ENCODE assay signal across 12 cellular contexts in genomic region chr4:8342651-8343050, GRCh38.
A peak's percentile ranks its signal among the peaks of the same experiment; 100 is the strongest.
DNase-seq lines count a peak whose midpoint lies in the region; ATAC-seq and TF ChIP-seq lines count a peak whose summit lies in the region.
"Had no signal": no experiment of that assay in that cellular context is flagged by ENCODE, and none has a peak within 500 bp of the region (broad histone marks: within the 10 kb centered on the region; RNA-seq: fewer than 3 reads in every experiment).

No MANE protein-coding gene starts in this region.

- no peak for ATAC-seq in GM21619 (IDR thresholded peaks at IDR 0.05; ENCODE audit: unreplicated experiment)
- no peak for ATAC-seq in GM21825 (IDR thresholded peaks at IDR 0.05; ENCODE audit: unreplicated experiment)
- ATAC-seq: T-helper 17 cell had no signal

- no peak for DNase-seq in BJ (ENCODE audit: low read depth)
- DNase-seq in HFFc6 = no peak
- DNase-seq in dermis blood vessel endothelial cell = peak; percentile 17
- DNase-seq in osteocyte (ENCODE audit: extremely low spot score, unreplicated experiment) = no peak
- no peak for DNase-seq in NCI-H345 treated with DMSO at 0.1 percent for 48 hours (lab: John Stamatoyannopoulos, UW; ENCODE audit: unreplicated experiment)
- DNase-seq in CD14-positive monocyte (ENCODE audit: low spot score) = no peak
- DNase-seq: activated CD4-positive, alpha-beta memory T cell treated with anti-CD3 and anti-CD28 coated beads for 36 hours; Kasumi-1; T-helper 17 cell had no signal

- POLR2A ChIA-PET in BJ (lab: Charles Lee) = no interaction called here

- intact Hi-C loops in CD14-positive monocyte (cut with micrococcal nuclease) = no loop called here

- H3K4me3 Mint-ChIP-seq in HFFc6 = no peak overlapping the region; the same call in 1 of the 2 replicates
- no peak overlapping the region for H3K4me3 Mint-ChIP-seq in osteocyte (ENCODE audit: unreplicated experiment)
- H3K4me3 Mint-ChIP-seq in CD14-positive monocyte = no peak overlapping the region
- H3K4me3 Mint-ChIP-seq: activated CD4-positive, alpha-beta memory T cell treated with anti-CD3 and anti-CD28 coated beads for 36 hours; brain; T-helper 17 cell had no signal

- peaks cover 7% of the 10 kb centered on the region for H3K27me3 Mint-ChIP-seq in HFFc6 (ENCODE audit: insufficient read depth)
- peaks cover 33% of the 10 kb centered on the region for H3K27me3 Mint-ChIP-seq in osteocyte (ENCODE audit: unreplicated experiment)
- peaks cover 0 to 3% (median 2%) of the 10 kb centered on the region in 3 donors for H3K27me3 Mint-ChIP-seq in CD14-positive monocyte (ENCODE audit: low read depth in 3 of 3)

- CTCF ChIA-PET in BJ (lab: Yijun Ruan, JAX) = interaction anchor here (0.7 to 1.0 kb wide), 2 partner anchors 11 to 100 kb away, joined by 3 read pairs; no protein-coding TSS in a partner anchor

- H3K27ac Mint-ChIP-seq in HFFc6 (no peak overlapping the region), osteocyte (ENCODE audit: unreplicated experiment) (no peak overlapping the region), CD14-positive monocyte (no peak overlapping the region)
- H3K27ac Mint-ChIP-seq: activated CD4-positive, alpha-beta memory T cell treated with anti-CD3 and anti-CD28 coated beads for 36 hours; T-helper 17 cell had no signal

- peaks cover 3% of the 10 kb centered on the region; the same call in 1 of the 2 replicates for H3K27me3 ChIP-seq in BJ (ENCODE audit: control insufficient read depth, insufficient read depth, low read length)

- H3K36me3 Mint-ChIP-seq in HFFc6 (ENCODE audit: low read depth) = no peaks in the 10 kb centered on the region
- H3K36me3 Mint-ChIP-seq in osteocyte (ENCODE audit: unreplicated experiment) = no peaks in the 10 kb centered on the region
- H3K36me3 Mint-ChIP-seq in CD14-positive monocyte = no peaks in the 10 kb centered on the region
- H3K36me3 Mint-ChIP-seq: brain had no signal

- 0 out of 2 replicates have a peak, but pooled peaks have one; percentile 9 for TF ChIP-seq CTCF in BJ (IDR thresholded peaks at IDR 0.05; ENCODE audit: insufficient read depth, low read depth, low read length)
- peak; percentile 35; the same call in 1 of the 2 replicates for TF ChIP-seq CTCF in HFFc6 (IDR thresholded peaks at IDR 0.05)
- peak; percentile 32 for TF ChIP-seq CTCF in osteocyte (IDR thresholded peaks at IDR 0.05)
- TF ChIP-seq CTCF in CD14-positive monocyte (IDR thresholded peaks at IDR 0.05) = no peak

- H3K4me1 Mint-ChIP-seq in HFFc6 (ENCODE audit: low read depth) = no peaks in the 10 kb centered on the region; the same call in 1 of the 2 replicates
- no peaks in the 10 kb centered on the region for H3K4me1 Mint-ChIP-seq in osteocyte (ENCODE audit: unreplicated experiment)
- peaks cover 10% of the 10 kb centered on the region for H3K4me1 Mint-ChIP-seq in CD14-positive monocyte

- H3K4me3 ChIP-seq in BJ (ENCODE audit: low read depth, low read length) = no peak overlapping the region

- no peaks in the 10 kb centered on the region for H3K36me3 ChIP-seq in BJ (ENCODE audit: control insufficient read depth, insufficient read depth, low read length)

- no peaks in the 10 kb centered on the region for H3K9me3 Mint-ChIP-seq in HFFc6
- no peaks in the 10 kb centered on the region for H3K9me3 Mint-ChIP-seq in osteocyte (ENCODE audit: unreplicated experiment)
- H3K9me3 Mint-ChIP-seq in CD14-positive monocyte = no peaks in the 10 kb centered on the region
